Comparison of ENCODE assay signal across 15 cellular contexts in genomic region chr2:55056024-55056521, GRCh38. TPM values are rescaled to one million over a fixed set of nuclear protein-coding genes. Genes with fewer than 3 reads are reported as not detected.
DNase-seq lines count a peak whose midpoint lies in the region; ATAC-seq, FAIRE-seq and TF ChIP-seq lines count a peak whose summit lies in the region.
"Had no signal": no experiment of that assay in that cellular context is flagged by ENCODE, and none has a peak within 500 bp of the region (broad histone marks: within the 10 kb centered on the region; RNA-seq: fewer than 3 reads in every experiment).

No MANE protein-coding gene starts in this region.

- POLR2A ChIA-PET in OCI-LY7 (lab: Charles Lee), result no interaction called here

- in situ Hi-C loops in gastrocnemius medialis (cut with MboI; ENCODE audit: low sequenced_read_pairs in 4 of 4), result no loop called here

- no peak for TF ChIP-seq POLR2A in gastrocnemius medialis (IDR thresholded peaks at IDR 0.05)

- no TSS peak for BruUV-seq in OCI-LY7 (replicated peaks; lab: Mats Ljungman, UMichigan)

- no peaks in the 10 kb centered on the region for H3K36me3 ChIP-seq in OCI-LY7 (ENCODE audit: insufficient read depth, low read length)
- H3K36me3 ChIP-seq in gastrocnemius medialis, result no peaks in the 10 kb centered on the region
- no peaks in the 10 kb centered on the region for H3K36me3 ChIP-seq in kidney (ENCODE audit: control insufficient read depth in 1 of 2, insufficient read depth in 2 of 2, low read length in 2 of 2)
- H3K36me3 ChIP-seq: esophagus squamous epithelium, sigmoid colon had no signal

- H3K27ac ChIP-seq in OCI-LY7 (ENCODE audit: low read depth, low read length, poor library complexity, severe bottlenecking) (no peak overlapping the region), gastrocnemius medialis (peak overlapping the region in 1 of 4 donors; percentile 37), kidney (ENCODE audit: low read depth in 2 of 2, low read length in 2 of 2) (no peak overlapping the region)
- H3K27ac ChIP-seq: esophagus squamous epithelium, sigmoid colon had no signal

- DNase-seq in EL (peak; percentile 51), OCI-LY7 (ENCODE audit: low spot score) (no peak), fibroblast of peridontal ligament (ENCODE audit: extremely low read depth) (peak; percentile 63), gastrocnemius medialis (peak; percentile 33 to 66), DMS 273 (lab: John Stamatoyannopoulos, UW; ENCODE audit: unreplicated experiment) (no peak), kidney (no peak)
- DNase-seq: activated naive CD4-positive, alpha-beta T cell treated with anti-CD3 and anti-CD28 coated beads, Interleukin-2, amount 50 U/mL, for 16 hours; CD8-positive, alpha-beta memory T cell; esophagus squamous epithelium; NCI-H524 treated with DMSO at 0.1 percent for 48 hours; RPMI8226; sigmoid colon; T1000 had no signal

- peak overlapping the region; percentile 36; the same call in 1 of the 2 replicates for H3K4me2 ChIP-seq in OCI-LY7 (ENCODE audit: low read length)

- no peak overlapping the region for H3K9ac ChIP-seq in kidney (ENCODE audit: low read length in 2 of 2)

- ATAC-seq in gastrocnemius medialis (peak; percentile 60 to 62), GM18861 (IDR thresholded peaks at IDR 0.05; ENCODE audit: unreplicated experiment) (no peak)

- H3K4me3 ChIP-seq in OCI-LY7 (ENCODE audit: low read depth, low read length, poor library complexity, severe bottlenecking), result peak overlapping the region; percentile 1
- H3K4me3 ChIP-seq in gastrocnemius medialis, result no peak overlapping the region
- no peak overlapping the region for H3K4me3 ChIP-seq in kidney (ENCODE audit: low read length in 2 of 2)
- H3K4me3 ChIP-seq: esophagus squamous epithelium, sigmoid colon had no signal

- H4K20me1 ChIP-seq in OCI-LY7 (ENCODE audit: insufficient read depth, low read length), result no peaks in the 10 kb centered on the region

- no peak for FAIRE-seq in kidney (lab: Jason Lieb, UNC)
- FAIRE-seq: keratinocyte had no signal

- TF ChIP-seq CTCF in OCI-LY7 (conservative IDR thresholded peaks at IDR 0.05; ENCODE audit: low read length) (no peak), gastrocnemius medialis (IDR thresholded peaks at IDR 0.05 in 4 of 5, conservative IDR thresholded peaks at IDR 0.05 in 1 of 5) (no peak), kidney (IDR thresholded peaks at IDR 0.05; ENCODE audit: borderline replicate concordance, extremely low read depth, insufficient read depth) (no peak)

- no peaks in the 10 kb centered on the region for H3K27me3 ChIP-seq in gastrocnemius medialis
- H3K27me3 ChIP-seq: esophagus squamous epithelium, sigmoid colon had no signal

- CTCF ChIA-PET in OCI-LY7 (lab: Charles Lee; ENCODE audit: unreplicated experiment), result no interaction called here

- peaks cover 23% of the 10 kb centered on the region; the same call in 1 of the 2 replicates for H3K79me2 ChIP-seq in OCI-LY7 (ENCODE audit: insufficient read depth, low read depth, low read length)

- intact Hi-C loops in OCI-LY7 (cut with micrococcal nuclease; ENCODE audit: unreplicated experiment) (no loop called here), gastrocnemius medialis (cut with DNase I; ENCODE audit: low total_unique reads) (no loop called here), kidney (cut with DNase I) (no loop called here)

- H2AFZ ChIP-seq in OCI-LY7 (ENCODE audit: low read length), result no peak overlapping the region

- peaks cover 46% of the 10 kb centered on the region for H3K4me1 ChIP-seq in OCI-LY7 (ENCODE audit: insufficient read depth, low read length, poor library complexity, severe bottlenecking)
- peaks cover 13 to 16% of the 10 kb centered on the region in 2 donors for H3K4me1 ChIP-seq in gastrocnemius medialis
- peaks cover 5% of the 10 kb centered on the region in 2 donors for H3K4me1 ChIP-seq in kidney (ENCODE audit: control insufficient read depth in 1 of 2, insufficient read depth in 1 of 2, low read depth in 1 of 2, low read length in 2 of 2)

- H3K9me3 ChIP-seq in OCI-LY7 (ENCODE audit: low read length), result no peaks in the 10 kb centered on the region
- no peaks in the 10 kb centered on the region for H3K9me3 ChIP-seq in gastrocnemius medialis
- H3K9me3 ChIP-seq in kidney (ENCODE audit: control insufficient read depth in 1 of 2, low read length in 2 of 2), result no peaks in the 10 kb centered on the region
- H3K9me3 ChIP-seq: esophagus squamous epithelium, sigmoid colon had no signal

- no peaks in the 10 kb centered on the region for H3K9me2 ChIP-seq in OCI-LY7 (ENCODE audit: insufficient read depth, low read length)

RNA-seq across cellular contexts. Expression of gene RTN4, which starts 5.8 kb away (rescaled TPM):
- total RNA-seq in OCI-LY7 (2014; rRNA removed; shearing (Covaris generic)), result 27.5 and 36.5 TPM in 2 replicates
- total RNA-seq in OCI-LY7 (2022), result 74.1 and 75.2 TPM in 2 replicates
- total RNA-seq in gastrocnemius medialis, result 100 to 1,000 TPM; 183 to 259 (median 244) TPM
- total RNA-seq in kidney, result 296 TPM
- 329 TPM for polyA plus RNA-seq in kidney (ENCODE audit: insufficient read depth, low read depth, low replicate concordance)

Comparison
In these comparisons a context has a peak if more than half of its experiments do, and no peak if none do; other contexts are left out.
1. DNase-seq: peak in EL (single experiment), fibroblast of peridontal ligament (single experiment) and gastrocnemius medialis (2 of 2); none in OCI-LY7 (single experiment), DMS 273 (single experiment) and kidney (single experiment).